ENCODE assay signal across 17 cellular contexts in the genomic region with DNA sequence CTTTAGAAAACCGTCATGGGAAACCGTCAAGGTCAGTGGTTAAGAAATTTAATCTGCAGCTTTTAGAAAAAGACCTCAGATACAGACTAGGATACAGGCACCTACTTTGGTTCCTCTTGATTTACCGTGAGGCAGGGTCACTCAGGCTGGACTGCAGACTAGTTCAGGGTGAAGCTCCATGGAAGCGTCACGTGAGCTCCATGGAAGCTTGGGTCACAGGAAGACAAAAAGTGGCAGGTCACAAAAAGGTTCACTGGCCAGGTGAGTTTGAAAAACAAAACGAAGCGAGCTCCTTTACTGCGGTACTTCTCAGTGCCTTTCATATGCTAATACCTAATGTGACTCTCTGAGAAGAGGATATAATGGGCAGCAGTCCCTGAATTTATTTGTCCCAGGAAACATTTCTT. TPM values are rescaled to one million over a fixed set of nuclear protein-coding genes. Genes with fewer than 3 reads are reported as not detected.
A peak's percentile ranks its signal among the peaks of the same experiment; 100 is the strongest.
DNase-seq lines count a peak whose midpoint lies in the region; ATAC-seq and TF ChIP-seq lines count a peak whose summit lies in the region.
"Had no signal": no experiment of that assay in that cellular context is flagged by ENCODE, and none has a peak within 500 bp of the region (broad histone marks: within the 10 kb centered on the region; RNA-seq: fewer than 3 reads in every experiment).

No MANE protein-coding gene starts in this region.

- H3K4me3 ChIP-seq in heart left ventricle (peak overlapping the region in 1 of 12 donors; percentile 18), right cardiac atrium (ENCODE audit: low read length) (no peak overlapping the region), coronary artery (no peak overlapping the region)
- H3K4me3 ChIP-seq: gastroesophageal sphincter, vagina had no signal

- DNase-seq in heart left ventricle (no peak), right cardiac atrium (no peak), coronary artery (ENCODE audit: low spot score) (no peak), left kidney (ENCODE audit: low read depth, low spot score) (peak; percentile 78), NCI-H146 treated with DMSO at 0.1 percent for 48 hours (lab: John Stamatoyannopoulos, UW; ENCODE audit: unreplicated experiment) (no peak), NCI-H774 (lab: John Stamatoyannopoulos, UW) (no peak)
- DNase-seq: activated CD4-positive, CD25-positive, alpha-beta regulatory T cell; activated gamma-delta T cell; islet precursor cell; NCI-H1694; NCI-H524 treated with DMSO at 0.1 percent for 48 hours; OCI-M1; SIG-M5 had no signal

- no peak for TF ChIP-seq POLR2A in heart left ventricle (IDR thresholded peaks at IDR 0.05)

- H3K36me3 ChIP-seq in heart left ventricle = peaks cover 0 to 100% (median 89%) of the 10 kb centered on the region in 9 donors

- intact Hi-C loops in heart left ventricle (cut with DNase I) (loop anchor here in 1 of 10 donors (5.0 kb wide), 1 partner anchor 45 kb away; the partner anchor contains the start of gene PRRC2B), right cardiac atrium (cut with DNase I) (no loop called here)

- no peak for TF ChIP-seq CTCF in heart left ventricle (IDR thresholded peaks at IDR 0.05)
- TF ChIP-seq CTCF in coronary artery (IDR thresholded peaks at IDR 0.05) = no peak

- H3K4me1 ChIP-seq in heart left ventricle (peaks cover 0 to 51% (median 29%) of the 10 kb centered on the region in 12 donors), right cardiac atrium (ENCODE audit: control insufficient read depth, insufficient read depth, low read length) (no peaks in the 10 kb centered on the region)

- WGBS in heart left ventricle, 4 donors = 76 to 83% (median 78%) methylated on average over 8 of the region's 8 CpGs
- WGBS in right cardiac atrium = 80% methylated on average over 8 of the region's 8 CpGs

- no peak for ATAC-seq in heart left ventricle
- ATAC-seq in right cardiac atrium = no peak
- no peak for ATAC-seq in HG03108 (IDR thresholded peaks at IDR 0.05; ENCODE audit: unreplicated experiment)
- no peak for ATAC-seq in GM18502 (IDR thresholded peaks at IDR 0.05; ENCODE audit: poor library complexity, unreplicated experiment)
- ATAC-seq: gastroesophageal sphincter had no signal

- H3K27ac ChIP-seq in heart left ventricle (peak overlapping the region in 9 of 12 donors; percentile 3 to 68 (median 21)), right cardiac atrium (ENCODE audit: low read length) (no peak overlapping the region), coronary artery (peak overlapping the region; percentile 44 to 75)
- H3K27ac ChIP-seq: gastroesophageal sphincter, vagina had no signal

- no peaks in the 10 kb centered on the region for H3K9me3 ChIP-seq in heart left ventricle
- no peaks in the 10 kb centered on the region for H3K9me3 ChIP-seq in right cardiac atrium (ENCODE audit: control insufficient read depth, low read length)
- H3K9me3 ChIP-seq: gastroesophageal sphincter, vagina had no signal

- H3K27me3 ChIP-seq in heart left ventricle = no peaks in the 10 kb centered on the region
- H3K27me3 ChIP-seq in right cardiac atrium (ENCODE audit: control insufficient read depth, insufficient read depth) = no peaks in the 10 kb centered on the region
- H3K27me3 ChIP-seq: gastroesophageal sphincter, vagina had no signal

RNA-seq across cellular contexts. Expression of gene PRRC2B, which starts 43.0 kb away (rescaled TPM):
- total RNA-seq in heart left ventricle (100 to 1,000 TPM in 8 of 9 donors, 10 to 100 TPM in 1; 88.2 to 193 (median 126) TPM), right cardiac atrium (100 to 1,000 TPM; 137 to 175 (median 149) TPM)
- polyA plus RNA-seq in heart left ventricle (10 to 100 TPM; 59.9 to 71.2 TPM), right cardiac atrium (78.1 TPM)
